In the genomic region with DNA sequence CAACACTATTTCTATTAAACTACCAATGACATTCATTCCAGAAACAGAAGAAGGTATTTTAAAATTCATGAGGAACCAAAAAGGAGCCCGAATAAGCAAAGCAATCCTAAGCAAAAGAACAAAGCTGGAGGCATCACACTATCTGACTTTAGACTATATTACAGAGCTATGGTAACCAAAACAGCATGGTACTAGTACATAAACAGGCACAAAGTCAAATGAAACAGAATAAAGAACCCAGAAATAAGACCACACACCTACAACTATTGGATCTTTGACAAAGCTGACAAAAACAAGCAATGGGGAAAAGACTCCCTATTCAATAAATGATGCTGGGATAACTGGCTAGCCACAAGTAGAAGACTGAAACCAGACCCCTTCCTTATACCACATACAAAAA, we compare ENCODE assay signal across 36 cellular contexts.
DNase-seq lines count a peak whose midpoint lies in the region; ATAC-seq, FAIRE-seq and TF ChIP-seq lines count a peak whose summit lies in the region.
"Had no signal": no experiment of that assay in that cellular context is flagged by ENCODE, and none has a peak within 500 bp of the region (broad histone marks: within the 10 kb centered on the region; RNA-seq: fewer than 3 reads in every experiment).

No MANE protein-coding gene starts in this region.

- H3K9ac ChIP-seq in astrocyte (ENCODE audit: low read length) (no peak overlapping the region), K562 (ENCODE audit: insufficient read depth in 1 of 2, low read depth in 2 of 2, low read length in 2 of 2) (no peak overlapping the region)
- H3K9ac ChIP-seq: BLaER1; BLaER1 treated with 17β-estradiol and CSF1 and Interleukin-3, amounts not matched to agents 10 nM and 100 nM had no signal

- no peaks in the 10 kb centered on the region for H3K9me1 ChIP-seq in K562 (ENCODE audit: control insufficient read depth, insufficient read depth, low read length)

- H3K4me1 Mint-ChIP-seq in astrocyte (ENCODE audit: low read depth, unreplicated experiment) (no peaks in the 10 kb centered on the region), glutamatergic neuron (ENCODE audit: low read depth, unreplicated experiment) (no peaks in the 10 kb centered on the region)
- H3K4me1 Mint-ChIP-seq: B cell; CD14-positive monocyte; CD4-positive, alpha-beta memory T cell; CD4-positive, CD25-positive, alpha-beta regulatory T cell; CD8-positive, alpha-beta memory T cell had no signal

- no peaks in the 10 kb centered on the region for H3K27me3 ChIP-seq in astrocyte (ENCODE audit: insufficient read depth, low read length)
- no peaks in the 10 kb centered on the region for H3K27me3 ChIP-seq in K562 (ENCODE audit: control insufficient read depth in 2 of 2, insufficient read depth in 2 of 2, low read length in 2 of 2)
- H3K27me3 ChIP-seq in pancreas, result no peaks in the 10 kb centered on the region
- H3K27me3 ChIP-seq in ascending aorta, result no peaks in the 10 kb centered on the region
- H3K27me3 ChIP-seq: BE2C had no signal

- H4K20me1 ChIP-seq in astrocyte (ENCODE audit: insufficient read depth, low read length) (no peaks in the 10 kb centered on the region), K562 (replicated peaks; ENCODE audit: control insufficient read depth, insufficient read depth, low read length) (no peaks in the 10 kb centered on the region)
- H4K20me1 ChIP-seq: BLaER1; BLaER1 treated with 17β-estradiol and CSF1 and Interleukin-3, amounts not matched to agents 10 nM and 100 nM had no signal

- POLR2A ChIA-PET in HEK293 (lab: Yijun Ruan, JAX), result no interaction called here
- POLR2A ChIA-PET in K562 (lab: Yijun Ruan, JAX), result no interaction called here

- DNase-seq in astrocyte (ENCODE audit: low read depth) (no peak), K562 (ENCODE audit: extremely low read depth in 1 of 4, low spot score in 3 of 4) (no peak), glutamatergic neuron (no peak), DMS 273 treated with DMSO at 0.1 percent for 48 hours (lab: John Stamatoyannopoulos, UW) (no peak), pancreas (no peak), ascending aorta (ENCODE audit: low spot score in 2 of 2) (no peak)
- DNase-seq: 8988T; ACHN; AML-193; BE2C; C1 segment of cervical spinal cord; Caco-2; Calu3; CD4-positive, alpha-beta memory T cell; CD4-positive, alpha-beta T cell; CD4-positive, CD25-positive, alpha-beta regulatory T cell; CD8-positive, alpha-beta memory T cell; CD8-positive, alpha-beta T cell; COR-L47; DMS153; DMS53; DMS79; DMS79 treated with DMSO at 0.1 percent for 48 hours; DND-41; EL had no signal

- no peaks in the 10 kb centered on the region for H3K4me1 ChIP-seq in HEK293 (ENCODE audit: control insufficient read depth, insufficient read depth, low read length)
- no peaks in the 10 kb centered on the region for H3K4me1 ChIP-seq in astrocyte (ENCODE audit: insufficient read depth, low read length)
- no peaks in the 10 kb centered on the region for H3K4me1 ChIP-seq in K562 (replicated peaks in 1 of 2; ENCODE audit: control insufficient read depth in 2 of 2, insufficient read depth in 2 of 2, low read length in 2 of 2)
- H3K4me1 ChIP-seq in pancreas, result no peaks in the 10 kb centered on the region
- no peaks in the 10 kb centered on the region for H3K4me1 ChIP-seq in ascending aorta
- H3K4me1 ChIP-seq: A549; BE2C; BLaER1; BLaER1 treated with 17β-estradiol and CSF1 and Interleukin-3, amounts not matched to agents 10 nM and 100 nM; Caco-2 had no signal

- H3K36me3 Mint-ChIP-seq in astrocyte (ENCODE audit: low read depth, unreplicated experiment) (no peaks in the 10 kb centered on the region), glutamatergic neuron (ENCODE audit: unreplicated experiment) (peaks cover 5% of the 10 kb centered on the region)
- H3K36me3 Mint-ChIP-seq: CD14-positive monocyte; CD8-positive, alpha-beta T cell had no signal

- H3K79me2 ChIP-seq in astrocyte (ENCODE audit: insufficient read depth, low read length) (no peaks in the 10 kb centered on the region), K562 (ENCODE audit: control insufficient read depth, insufficient read depth, low read length) (no peaks in the 10 kb centered on the region)

- no peaks in the 10 kb centered on the region for H3K36me3 ChIP-seq in HEK293 (ENCODE audit: control insufficient read depth in 2 of 2, insufficient read depth in 1 of 2, low read length in 2 of 2)
- no peaks in the 10 kb centered on the region for H3K36me3 ChIP-seq in astrocyte (ENCODE audit: insufficient read depth, low read length)
- no peaks in the 10 kb centered on the region for H3K36me3 ChIP-seq in K562 (ENCODE audit: control insufficient read depth, insufficient read depth, low read length)
- no peaks in the 10 kb centered on the region for H3K36me3 ChIP-seq in pancreas
- H3K36me3 ChIP-seq in ascending aorta, result no peaks in the 10 kb centered on the region
- H3K36me3 ChIP-seq: BE2C; BLaER1; BLaER1 treated with 17β-estradiol and CSF1 and Interleukin-3, amounts not matched to agents 10 nM and 100 nM had no signal

- no TSS peak for BruUV-seq in K562 (replicated peaks; lab: Mats Ljungman, UMichigan)

- H3K27ac Mint-ChIP-seq in astrocyte (ENCODE audit: unreplicated experiment) (no peak overlapping the region), glutamatergic neuron (ENCODE audit: unreplicated experiment) (no peak overlapping the region)
- H3K27ac Mint-ChIP-seq: B cell; CD14-positive monocyte; CD4-positive, alpha-beta memory T cell; CD4-positive, alpha-beta T cell; CD4-positive, CD25-positive, alpha-beta regulatory T cell; CD8-positive, alpha-beta memory T cell; CD8-positive, alpha-beta T cell had no signal

- intact Hi-C loops in K562 (cut with micrococcal nuclease) (no loop called here), pancreas (cut with DNase I) (no loop called here), ascending aorta (cut with DNase I) (no loop called here)

- H3K4me2 ChIP-seq in astrocyte (ENCODE audit: low read length) (no peak overlapping the region), K562 (ENCODE audit: insufficient read depth, low read length) (no peak overlapping the region)
- H3K4me2 ChIP-seq: A549; BLaER1; BLaER1 treated with 17β-estradiol and CSF1 and Interleukin-3, amounts not matched to agents 10 nM and 100 nM had no signal

- TF ChIP-seq CTCF in HEK293 (tag by site-specific recombination; IDR thresholded peaks at IDR 0.05), result no peak
- TF ChIP-seq CTCF in astrocyte (IDR thresholded peaks at IDR 0.05; ENCODE audit: insufficient read depth, low read depth, low read length), result no peak
- no peak for TF ChIP-seq CTCF in K562 (IDR thresholded peaks at IDR 0.05 in 2 of 3, conservative IDR thresholded peaks at IDR 0.05 in 1 of 3; ENCODE audit: insufficient read depth in 2 of 3, low read depth in 1 of 3, low read length in 3 of 3)
- TF ChIP-seq CTCF in glutamatergic neuron (IDR thresholded peaks at IDR 0.05; ENCODE audit: partially characterized antibody, unreplicated experiment), result no peak
- no peak for TF ChIP-seq CTCF in pancreas (IDR thresholded peaks at IDR 0.05)
- no peak for TF ChIP-seq CTCF in ascending aorta (IDR thresholded peaks at IDR 0.05)

- TF ChIP-seq POLR2A in K562 (conservative IDR thresholded peaks at IDR 0.05), result no peak

- H3K27me3 Mint-ChIP-seq in astrocyte (ENCODE audit: low read depth, unreplicated experiment) (no peaks in the 10 kb centered on the region), glutamatergic neuron (ENCODE audit: unreplicated experiment) (no peaks in the 10 kb centered on the region)

- H3K4me3 Mint-ChIP-seq in astrocyte (ENCODE audit: unreplicated experiment) (no peak overlapping the region), glutamatergic neuron (ENCODE audit: unreplicated experiment) (no peak overlapping the region)
- H3K4me3 Mint-ChIP-seq: B cell; CD14-positive monocyte; CD4-positive, alpha-beta memory T cell; CD4-positive, alpha-beta T cell; CD4-positive, CD25-positive, alpha-beta regulatory T cell; CD8-positive, alpha-beta memory T cell; CD8-positive, alpha-beta T cell had no signal

- TF ChIP-seq EP300 in K562 (IDR thresholded peaks at IDR 0.05; ENCODE audit: low read length), result no peak

- no peak overlapping the region for H2AFZ ChIP-seq in astrocyte (ENCODE audit: low read depth, low read length)
- no peak overlapping the region for H2AFZ ChIP-seq in K562 (ENCODE audit: low read depth, low read length)

- 0% methylated on average over 1 of the region's 1 CpG for WGBS in K562 (ENCODE audit: insufficient coverage, low coverage, missing lambda C conversion rate)
- WGBS in pancreas, 2 donors, result 24 to 33% methylated on average over 1 of the region's 1 CpG

- CTCF ChIA-PET in HEK293 (lab: Yijun Ruan, JAX), result no interaction called here
- CTCF ChIA-PET in K562 (lab: Yijun Ruan, JAX; ENCODE audit: low intra/inter-chr PET ratio), result no interaction called here

- no peak overlapping the region for H3K27ac ChIP-seq in HEK293 (ENCODE audit: extremely low read depth, low read depth, low read length)
- no peak overlapping the region for H3K27ac ChIP-seq in astrocyte (ENCODE audit: low read depth, low read length)
- H3K27ac ChIP-seq in K562 (ENCODE audit: extremely low read depth, low read depth, low read length), result no peak overlapping the region
- no peak overlapping the region for H3K27ac ChIP-seq in pancreas
- no peak overlapping the region for H3K27ac ChIP-seq in ascending aorta
- H3K27ac ChIP-seq: 22Rv1; A549; BLaER1; BLaER1 treated with 17β-estradiol and CSF1 and Interleukin-3, amounts not matched to agents 10 nM and 100 nM; C4-2B had no signal

- no peak for ATAC-seq in K562
- no peak for ATAC-seq in pancreas
- ATAC-seq: A549; CD8-positive, alpha-beta T cell had no signal

- no peak for TF ChIP-seq RAD21 in K562 (CRISPR knock-in tag; conservative IDR thresholded peaks at IDR 0.05 in 1 of 2, IDR thresholded peaks at IDR 0.05 in 1 of 2)

- FAIRE-seq in astrocyte (lab: Jason Lieb, UNC) (peak; percentile 88), K562 (lab: Jason Lieb, UNC) (no peak), colon (lab: Jason Lieb, UNC) (peak; percentile 38), pancreas (lab: Jason Lieb, UNC) (no peak)
- FAIRE-seq: A204.1, D721Med had no signal

- H3K4me3 ChIP-seq in HEK293 (ENCODE audit: low read depth, low read length), result no peak overlapping the region
- no peak overlapping the region for H3K4me3 ChIP-seq in astrocyte (ENCODE audit: insufficient read depth, low read depth, low read length)
- H3K4me3 ChIP-seq in K562, result no peak overlapping the region
- no peak overlapping the region for H3K4me3 ChIP-seq in pancreas
- H3K4me3 ChIP-seq in ascending aorta, result no peak overlapping the region
- H3K4me3 ChIP-seq: A549; BLaER1; BLaER1 treated with 17β-estradiol and CSF1 and Interleukin-3, amounts not matched to agents 10 nM and 100 nM had no signal

- H3K9me3 Mint-ChIP-seq in astrocyte (ENCODE audit: unreplicated experiment) (peaks cover 3% of the 10 kb centered on the region), glutamatergic neuron (ENCODE audit: unreplicated experiment) (peaks cover 9% of the 10 kb centered on the region)

- no peaks in the 10 kb centered on the region; the same call in 1 of the 2 replicates for H3K9me3 ChIP-seq in HEK293 (ENCODE audit: control insufficient read depth, insufficient read depth, low read depth, low read length)
- no peaks in the 10 kb centered on the region for H3K9me3 ChIP-seq in astrocyte (ENCODE audit: insufficient read depth, low read depth, low read length)
- H3K9me3 ChIP-seq in K562 (replicated peaks; ENCODE audit: control insufficient read depth, insufficient read depth, low read depth, low read length), result no peaks in the 10 kb centered on the region
- no peaks in the 10 kb centered on the region for H3K9me3 ChIP-seq in pancreas
- peaks cover 4 to 14% of the 10 kb centered on the region in 2 donors for H3K9me3 ChIP-seq in ascending aorta
- H3K9me3 ChIP-seq: A549, BE2C, Caco-2 had no signal

- in situ Hi-C loops in K562 (cut with MboI), result no loop called here
